In the genomic region with DNA sequence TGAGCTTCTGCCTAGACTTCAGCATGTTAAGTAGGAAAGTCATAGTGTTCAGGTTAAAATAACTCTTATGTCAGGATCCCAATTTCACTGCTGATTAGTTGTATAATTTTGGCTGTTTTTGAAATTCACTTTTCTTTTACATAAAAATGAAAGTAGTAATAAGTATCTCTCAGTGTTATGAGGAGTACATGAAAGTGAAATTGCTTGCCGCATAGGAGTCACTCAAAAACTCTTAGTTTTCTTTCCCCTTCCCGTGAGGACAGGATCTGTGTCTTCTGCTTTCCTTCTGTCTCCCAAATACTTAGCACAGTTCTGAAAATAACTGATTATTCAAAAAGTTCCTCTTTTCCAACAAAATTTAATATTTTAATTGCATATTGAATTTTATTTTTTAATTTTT, we compare ENCODE assay signal across 28 cellular contexts.
"Had no signal": no experiment of that assay in that cellular context is flagged by ENCODE, and none has a peak within 500 bp of the region (broad histone marks: within the 10 kb centered on the region; RNA-seq: fewer than 3 reads in every experiment).

No MANE protein-coding gene starts in this region.

- H3K36me3 ChIP-seq: neural progenitor cell, ovary, right lobe of liver, sigmoid colon, stomach, thoracic aorta, thyroid gland, tibial nerve, upper lobe of left lung, vagina had no signal

- H3K9me3 Mint-ChIP-seq: stimulated activated effector memory CD8-positive, alpha-beta T cell treated with anti-CD3 and anti-CD28 coated beads, Interleukin-12 subunit alpha, Interleukin-12 subunit beta, amount 100 ng/mL, for 72 hours had no signal

- H3K27me3 ChIP-seq: neural progenitor cell, ovary, right lobe of liver, sigmoid colon, stomach, thyroid gland, tibial nerve, upper lobe of left lung, vagina had no signal

- FAIRE-seq: small intestine, urothelium cell line had no signal

- H3K4me3 Mint-ChIP-seq: nephron; neural progenitor cell; stimulated activated effector memory CD8-positive, alpha-beta T cell treated with anti-CD3 and anti-CD28 coated beads, Interleukin-12 subunit alpha, Interleukin-12 subunit beta, amount 100 ng/mL, for 72 hours; stimulated activated naive B cell treated with anti-CD40 and anti-IgM and Interleukin-4, amounts not matched to agents 10 μg/mL and 1 μg/mL and 100 μg/mL, for 72 hours; stimulated activated naive CD8-positive, alpha-beta T cell treated with anti-CD3 and anti-CD28 coated beads, Interleukin-15, Interleukin-2, amounts not matched to agents 100 ng/mL and 50 ng/mL, for 24 hours had no signal

- H3K9ac ChIP-seq: neural progenitor cell, parathyroid adenoma had no signal

- H3K36me3 Mint-ChIP-seq: neural progenitor cell; stimulated activated effector memory CD8-positive, alpha-beta T cell treated with anti-CD3 and anti-CD28 coated beads, Interleukin-12 subunit alpha, Interleukin-12 subunit beta, amount 100 ng/mL, for 72 hours had no signal

- H3K27me3 Mint-ChIP-seq: progenitor cell of endocrine pancreas had no signal

- H3K79me2 ChIP-seq: parathyroid adenoma had no signal

- H3K4me2 ChIP-seq: neural progenitor cell had no signal

- H3K27ac Mint-ChIP-seq: nephron; neural progenitor cell; progenitor cell of endocrine pancreas; stimulated activated effector memory CD8-positive, alpha-beta T cell treated with anti-CD3 and anti-CD28 coated beads, Interleukin-12 subunit alpha, Interleukin-12 subunit beta, amount 100 ng/mL, for 72 hours; stimulated activated naive B cell treated with anti-CD40 and anti-IgM and Interleukin-4, amounts not matched to agents 10 μg/mL and 1 μg/mL and 100 μg/mL, for 72 hours; stimulated activated naive CD8-positive, alpha-beta T cell treated with anti-CD3 and anti-CD28 coated beads, Interleukin-15, Interleukin-2, amounts not matched to agents 100 ng/mL and 50 ng/mL, for 24 hours had no signal

- H2AFZ ChIP-seq: neural progenitor cell, parathyroid adenoma had no signal

- DNase-seq: occipital lobe; ovary; posterior cingulate gyrus; psoas muscle; right cardiac atrium; right lobe of liver; sigmoid colon; small intestine; stimulated activated CD4-positive, alpha-beta T cell treated with anti-CD3 and anti-CD28 coated beads, Interleukin-15, amount 100 ng/mL, for 24 hours; stimulated activated CD4-positive, alpha-beta T cell treated with anti-CD3 and anti-CD28 coated beads, Interleukin-2, amount 100 ng/mL, for 24 hours; stimulated activated CD4-positive, alpha-beta T cell treated with anti-CD3 and anti-CD28 coated beads, Interleukin-2, amount 100 ng/mL, for 48 hours; stimulated activated CD4-positive, alpha-beta T cell treated with anti-CD3 and anti-CD28 coated beads, Interleukin-4, amount 100 ng/mL, for 24 hours; stimulated activated naive B cell treated with anti-CD40 and anti-IgM and Interleukin-4, amounts not matched to agents 10 μg/mL and 1 μg/mL and 100 μg/mL, for 72 hours; stimulated activated naive CD4-positive, alpha-beta T cell treated with Interleukin-2 at 50 U/mL for 16 hours; stomach; thyroid gland; trophoblast cell; upper lobe of left lung had no signal

- ATAC-seq: psoas muscle; right cardiac atrium; right lobe of liver; stimulated activated effector memory CD8-positive, alpha-beta T cell treated with anti-CD3 and anti-CD28 coated beads, Interleukin-12 subunit alpha, Interleukin-12 subunit beta, amount 100 ng/mL, for 72 hours; stimulated activated naive B cell treated with anti-CD40 and anti-IgM and Interleukin-4, amounts not matched to agents 10 μg/mL and 1 μg/mL and 100 μg/mL, for 72 hours had no signal

- H3K4me1 ChIP-seq: neural progenitor cell, parathyroid adenoma, right lobe of liver, sigmoid colon, stomach, thyroid gland, tibial nerve, vagina had no signal

- H3K4me1 Mint-ChIP-seq: neural progenitor cell; stimulated activated effector memory CD8-positive, alpha-beta T cell treated with anti-CD3 and anti-CD28 coated beads, Interleukin-12 subunit alpha, Interleukin-12 subunit beta, amount 100 ng/mL, for 72 hours; stimulated activated naive B cell treated with anti-CD40 and anti-IgM and Interleukin-4, amounts not matched to agents 10 μg/mL and 1 μg/mL and 100 μg/mL, for 72 hours had no signal

- H3K9me3 ChIP-seq: ovary, psoas muscle, right lobe of liver, sigmoid colon, thoracic aorta, thyroid gland, tibial nerve, upper lobe of left lung, vagina had no signal

- H3K4me3 ChIP-seq: neural progenitor cell, ovary, psoas muscle, right lobe of liver, sigmoid colon, stomach, thoracic aorta, thyroid gland, tibial nerve, upper lobe of left lung, vagina had no signal

- H3K27ac ChIP-seq: neural progenitor cell, ovary, parathyroid adenoma, psoas muscle, right lobe of liver, sigmoid colon, stomach, thoracic aorta, thyroid gland, tibial nerve, upper lobe of left lung, vagina had no signal
